Comparison of ENCODE assay signal across 21 cellular contexts in the genomic region with DNA sequence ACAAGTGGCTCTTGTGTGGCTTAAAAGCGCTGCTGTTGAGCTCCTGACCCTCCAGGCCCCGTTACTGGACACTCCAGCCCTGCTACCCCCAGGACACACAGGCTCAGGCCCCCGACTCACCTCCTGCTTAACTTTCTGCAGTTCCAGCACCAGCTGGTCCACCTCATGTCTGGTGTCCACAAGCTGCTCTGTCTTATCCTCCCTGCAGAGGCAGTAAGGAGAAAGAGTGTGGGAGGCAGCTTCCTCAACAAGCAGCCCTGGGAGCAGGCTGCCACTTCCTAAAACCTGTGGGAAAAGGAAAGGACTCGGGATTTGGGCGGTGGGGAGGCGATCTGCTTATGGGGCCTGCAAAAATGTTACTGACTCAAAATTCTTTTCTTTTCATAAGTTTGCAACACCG.
"Had no signal": no experiment of that assay in that cellular context is flagged by ENCODE, and none has a peak within 500 bp of the region (broad histone marks: within the 10 kb centered on the region; RNA-seq: fewer than 3 reads in every experiment).

No MANE protein-coding gene starts in this region.

- H3K4me3 ChIP-seq: hepatocyte, left ventricle myocardium inferior, upper lobe of left lung had no signal

- H3K36me3 ChIP-seq: left ventricle myocardium inferior had no signal

- ATAC-seq: activated T-helper 17 cell treated with anti-CD3 and anti-CD28 coated beads, Interleukin-2, amount 50 U/mL, for 72 hours; naive thymus-derived CD8-positive, alpha-beta T cell; stimulated activated naive CD8-positive, alpha-beta T cell treated with anti-CD3 and anti-CD28 coated beads, Interleukin-15, Interleukin-2, amounts not matched to agents 100 U/mL and 50 U/mL, for 24 hours; T-helper 17 cell had no signal

- H3K27me3 ChIP-seq: hepatocyte, upper lobe of left lung had no signal

- H3K4me1 Mint-ChIP-seq: endodermal cell had no signal

- H3K27me3 Mint-ChIP-seq: activated naive CD8-positive, alpha-beta T cell treated with anti-CD3 and anti-CD28 coated beads for 36 hours; activated T-cell treated with anti-CD3 and anti-CD28 coated beads, Interleukin-2, amount 50 U/mL, for 24 hours; activated T-helper 17 cell treated with anti-CD3 and anti-CD28 coated beads, Interleukin-2, amount 50 U/mL, for 72 hours; naive thymus-derived CD8-positive, alpha-beta T cell; T-helper 17 cell had no signal

- H3K4me2 ChIP-seq: hepatocyte had no signal

- H3K9me3 ChIP-seq: left ventricle myocardium inferior, upper lobe of left lung had no signal

- H2AFZ ChIP-seq: hepatocyte had no signal

- H3K27ac Mint-ChIP-seq: activated naive CD8-positive, alpha-beta T cell treated with anti-CD3 and anti-CD28 coated beads for 36 hours; endodermal cell; mesothelial cell of epicardium; T-helper 17 cell had no signal

- H3K79me2 ChIP-seq: hepatocyte had no signal

- H3K4me1 ChIP-seq: left ventricle myocardium inferior, upper lobe of left lung had no signal

- H3K27ac ChIP-seq: hepatocyte, left ventricle myocardium inferior, upper lobe of left lung, VCaP had no signal

- H3K9me3 Mint-ChIP-seq: activated naive CD8-positive, alpha-beta T cell treated with anti-CD3 and anti-CD28 coated beads for 36 hours; activated T-cell treated with anti-CD3 and anti-CD28 coated beads, Interleukin-2, amount 50 U/mL, for 24 hours; activated T-helper 17 cell treated with anti-CD3 and anti-CD28 coated beads, Interleukin-2, amount 50 U/mL, for 72 hours; endodermal cell; immature natural killer cell; mesothelial cell of epicardium; naive thymus-derived CD8-positive, alpha-beta T cell had no signal

- DNase-seq: activated CD4-positive, alpha-beta T cell treated with anti-CD3 and anti-CD28 coated beads, Interleukin-2, amount 50 U/mL, for 1 hour; activated CD4-positive, CD25-positive, alpha-beta regulatory T cell treated with anti-CD3 and anti-CD28 coated beads, Interleukin-2, amount 50 U/mL, for 72 hours; activated naive CD8-positive, alpha-beta T cell treated with anti-CD3 and anti-CD28 coated beads for 36 hours; activated T-cell treated with anti-CD3 and anti-CD28 coated beads, Interleukin-2, amount 50 U/mL, for 24 hours; cortex of kidney; endodermal cell; immature natural killer cell; kidney glomerular epithelial cell; left ventricle myocardium inferior; mammary epithelial cell; naive thymus-derived CD8-positive, alpha-beta T cell; posterior cingulate gyrus; stimulated activated CD4-positive, alpha-beta T cell treated with anti-CD3 and anti-CD28 coated beads, Interleukin-4, amount 100 ng/mL, for 4 hours; stimulated activated naive CD8-positive, alpha-beta T cell treated with anti-CD3 and anti-CD28 coated beads, Interleukin-15, Interleukin-2, amounts not matched to agents 100 U/mL and 50 U/mL, for 24 hours; SW 1271; T-helper 17 cell; upper lobe of left lung had no signal

- H3K4me3 Mint-ChIP-seq: activated naive CD8-positive, alpha-beta T cell treated with anti-CD3 and anti-CD28 coated beads for 36 hours; activated T-cell treated with anti-CD3 and anti-CD28 coated beads, Interleukin-2, amount 50 U/mL, for 24 hours; activated T-helper 17 cell treated with anti-CD3 and anti-CD28 coated beads, Interleukin-2, amount 50 U/mL, for 72 hours; endodermal cell; immature natural killer cell; mesothelial cell of epicardium; naive thymus-derived CD8-positive, alpha-beta T cell had no signal
